10 cellular contexts compared by ENCODE assay signal in genomic region chr9:8895498-8896224, GRCh38.
DNase-seq lines count a peak whose midpoint lies in the region; ATAC-seq and TF ChIP-seq lines count a peak whose summit lies in the region.
"Had no signal": no experiment of that assay in that cellular context is flagged by ENCODE, and none has a peak within 500 bp of the region (broad histone marks: within the 10 kb centered on the region; RNA-seq: fewer than 3 reads in every experiment).

No MANE protein-coding gene starts in this region.

- peak; percentile 95 for ATAC-seq in left lobe of liver

- H3K9me3 Mint-ChIP-seq in immature natural killer cell: peaks cover 0 to 3% (median under 1%) of the 10 kb centered on the region in 6 donors

- H3K4me1 Mint-ChIP-seq in immature natural killer cell: no peaks in the 10 kb centered on the region

- H3K27ac Mint-ChIP-seq in immature natural killer cell: no peak overlapping the region

- peaks cover 0 to 2% (median 0%) of the 10 kb centered on the region in 3 donors for H3K27me3 Mint-ChIP-seq in immature natural killer cell (ENCODE audit: low read depth in 3 of 3)

- H3K4me3 Mint-ChIP-seq in immature natural killer cell: no peak overlapping the region

- DNase-seq in DMS79 treated with DMSO at 0.1 percent for 48 hours (lab: John Stamatoyannopoulos, UW): peak; percentile 30
- no peak for DNase-seq in DMS79 (lab: John Stamatoyannopoulos, UW)
- peak; percentile 52 for DNase-seq in NCI-H345 (lab: John Stamatoyannopoulos, UW)
- DNase-seq in cardiac fibroblast (ENCODE audit: low read depth in 2 of 2): peak; percentile 58 to 61
- no peak for DNase-seq in left lobe of liver (ENCODE audit: low spot score)
- DNase-seq in HUDEP-2 (lab: John Stamatoyannopoulos, UW; ENCODE audit: unreplicated experiment in 76 of 76): no peak
- DNase-seq in immature natural killer cell: no peak
- DNase-seq in germinal center (ENCODE audit: low spot score): no peak

- H3K4me3 ChIP-seq in cardiac fibroblast (replicated peaks in 1 of 2; ENCODE audit: low read depth in 2 of 2, low read length in 2 of 2): no peak overlapping the region
- H3K4me3 ChIP-seq: BLaER1, skin epidermis had no signal

- peak; percentile 54 for TF ChIP-seq CTCF in cardiac fibroblast (IDR thresholded peaks at IDR 0.05; ENCODE audit: low read depth, low read length)

- no peaks in the 10 kb centered on the region for H3K36me3 Mint-ChIP-seq in immature natural killer cell

Comparison
In these comparisons a context has a peak if more than half of its experiments do, and no peak if none do; other contexts are left out.
1. DNase-seq: peak in DMS79 treated with DMSO at 0.1 percent for 48 hours (single experiment), NCI-H345 (single experiment) and cardiac fibroblast (2 of 2); none in DMS79 (single experiment), left lobe of liver (single experiment), HUDEP-2 (0 of 76), immature natural killer cell (0 of 3) and germinal center (single experiment).